Comparison of ENCODE assay signal across 16 cellular contexts in the genomic region with DNA sequence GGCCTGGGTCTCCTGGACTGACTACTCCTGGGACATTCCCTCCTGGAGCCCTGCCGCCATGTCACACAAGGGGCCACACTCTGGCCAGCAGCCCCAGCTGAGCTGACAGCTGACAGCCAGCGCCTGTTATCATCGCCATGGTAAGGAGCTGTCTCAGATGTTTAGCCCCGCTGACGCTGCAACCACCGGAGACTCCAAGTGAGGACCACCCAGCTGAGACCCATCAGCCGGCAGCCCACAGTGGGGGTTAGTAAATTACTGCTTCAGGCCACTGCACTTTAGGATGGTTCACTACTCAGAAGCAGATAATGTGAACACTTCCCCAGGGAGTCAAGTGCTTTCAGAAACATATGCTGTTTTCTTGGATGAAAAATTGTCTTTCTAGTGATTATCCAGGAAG. TPM values are rescaled to one million over a fixed set of nuclear protein-coding genes. Genes with fewer than 3 reads are reported as not detected.
A peak's percentile ranks its signal among the peaks of the same experiment; 100 is the strongest.
DNase-seq lines count a peak whose midpoint lies in the region; ATAC-seq and TF ChIP-seq lines count a peak whose summit lies in the region.
"Had no signal": no experiment of that assay in that cellular context is flagged by ENCODE, and none has a peak within 500 bp of the region (broad histone marks: within the 10 kb centered on the region; RNA-seq: fewer than 3 reads in every experiment).

No MANE protein-coding gene starts in this region.

- no peak overlapping the region for H3K4me3 ChIP-seq in HEK293 (ENCODE audit: low read depth, low read length)
- H3K4me3 ChIP-seq in ascending aorta, result no peak overlapping the region
- no peak overlapping the region for H3K4me3 ChIP-seq in colonic mucosa
- H3K4me3 ChIP-seq: lung, thyroid gland had no signal

- no peak for DNase-seq in ascending aorta (ENCODE audit: low spot score in 2 of 2)
- peak; percentile 45 for DNase-seq in left cardiac atrium
- no peak for DNase-seq in sciatic nerve (ENCODE audit: low spot score)
- no peak for DNase-seq in NCI-H774 (lab: John Stamatoyannopoulos, UW)
- DNase-seq in colonic mucosa, result no peak
- no peak for DNase-seq in stimulated activated naive CD8-positive, alpha-beta T cell treated with anti-CD3 and anti-CD28 coated beads, Interleukin-15, Interleukin-2, amounts not matched to agents 100 U/mL and 50 U/mL, for 24 hours
- DNase-seq in NCI-H1092 (lab: John Stamatoyannopoulos, UW), result no peak
- DNase-seq: activated CD8-positive, alpha-beta memory T cell treated with anti-CD3 and anti-CD28 coated beads for 24 hours; activated gamma-delta T cell; NCI-H187; occipital lobe; SIG-M5; thyroid gland had no signal

- POLR2A ChIA-PET in HEK293 (lab: Yijun Ruan, JAX), result interaction anchor here (0.7 to 2.4 kb wide), 2 partner anchors 16 to 328 kb away, joined by 7 to 13 read pairs; a partner anchor contains a TSS

- H3K27me3 ChIP-seq in ascending aorta (no peaks in the 10 kb centered on the region), colonic mucosa (no peaks in the 10 kb centered on the region)
- H3K27me3 ChIP-seq: thyroid gland had no signal

- H3K36me3 ChIP-seq in HEK293 (ENCODE audit: control insufficient read depth in 2 of 2, insufficient read depth in 1 of 2, low read length in 2 of 2), result no peaks in the 10 kb centered on the region
- H3K36me3 ChIP-seq in ascending aorta, result no peaks in the 10 kb centered on the region
- H3K36me3 ChIP-seq in colonic mucosa, result no peaks in the 10 kb centered on the region
- H3K36me3 ChIP-seq: thyroid gland had no signal

- H3K9me3 ChIP-seq in HEK293 (ENCODE audit: control insufficient read depth, insufficient read depth, low read depth, low read length) (no peaks in the 10 kb centered on the region), ascending aorta (no peaks in the 10 kb centered on the region), colonic mucosa (no peaks in the 10 kb centered on the region)
- H3K9me3 ChIP-seq: thyroid gland had no signal

- no peak for TF ChIP-seq CTCF in HEK293 (tag by site-specific recombination; IDR thresholded peaks at IDR 0.05)
- TF ChIP-seq CTCF in ascending aorta (IDR thresholded peaks at IDR 0.05), result no peak
- no peak for TF ChIP-seq CTCF in colonic mucosa (IDR thresholded peaks at IDR 0.05)

- H3K27ac ChIP-seq in HEK293 (ENCODE audit: extremely low read depth, low read depth, low read length) (no peak overlapping the region), ascending aorta (peak overlapping the region; percentile 51 to 76), colonic mucosa (no peak overlapping the region)
- H3K27ac ChIP-seq: HL-60 had no signal

- no peak overlapping the region for H3K9ac ChIP-seq in colonic mucosa (ENCODE audit: low read depth in 2 of 2, low read length in 2 of 2)

- peaks cover 12% of the 10 kb centered on the region for H3K4me1 ChIP-seq in HEK293 (ENCODE audit: control insufficient read depth, insufficient read depth, low read length)
- H3K4me1 ChIP-seq in ascending aorta, result peaks cover 0 to 8% of the 10 kb centered on the region in 2 donors
- no peaks in the 10 kb centered on the region for H3K4me1 ChIP-seq in colonic mucosa

- intact Hi-C loops in ascending aorta (cut with DNase I) (loop anchor here (1.0 kb wide), 2 partner anchors 15 to 16 kb away; no protein-coding TSS in a partner anchor), left cardiac atrium (cut with DNase I) (no loop called here), sciatic nerve (cut with DNase I) (no loop called here), colonic mucosa (cut with DNase I) (no loop called here)

- ATAC-seq in left cardiac atrium (peak; percentile 48 to 64), sciatic nerve (peak; percentile 5)
- ATAC-seq in stimulated activated naive CD8-positive, alpha-beta T cell treated with anti-CD3 and anti-CD28 coated beads, Interleukin-15, Interleukin-2, amounts not matched to agents 100 U/mL and 50 U/mL, for 24 hours, result no peak

- CTCF ChIA-PET in HEK293 (lab: Yijun Ruan, JAX), result interaction anchor here (0.5 to 2.1 kb wide), 10 partner anchors 10 to 572 kb away, joined by 3 to 17 read pairs (median 4); a partner anchor contains a TSS

TF ChIP-seq in HEK293, 187 proteins besides CTCF, POLR2A, EP300 and RAD21:
- TF ChIP-seq ZNF776 (tag by site-specific recombination; IDR thresholded peaks at IDR 0.05; ENCODE audit: borderline replicate concordance) (no peak), EGR2 (tag by site-specific recombination; IDR thresholded peaks at IDR 0.05; ENCODE audit: low read depth) (no peak), ZIC2 (tag by site-specific recombination; IDR thresholded peaks at IDR 0.05) (peak; percentile 67)

RNA-seq across cellular contexts. Expression of a gene that starts 14.6 kb away (rescaled TPM):
- 120 TPM for total RNA-seq in ascending aorta
- total RNA-seq in left cardiac atrium, result 10 to 100 TPM in 1 of 2 donors, 1 to 10 TPM in 1; 4.8 to 27.9 TPM
- 19.4 TPM for total RNA-seq in sciatic nerve
- total RNA-seq in colonic mucosa, result 1 to 10 TPM; 2.1 to 3.3 TPM

RNA-seq across cellular contexts. Expression of a gene that starts 16.1 kb away (rescaled TPM):
- total RNA-seq in ascending aorta (16.1 TPM), left cardiac atrium (10 to 100 TPM; 38.9 to 39.3 TPM), sciatic nerve (74.3 TPM), colonic mucosa (10 to 100 TPM; 60.7 to 70.0 TPM)

Comparison
In these comparisons a context has a peak if more than half of its experiments do, and no peak if none do; other contexts are left out.
1. H3K27ac ChIP-seq: peak in ascending aorta (2 of 2); none in HEK293 (single experiment) and colonic mucosa (single experiment).